In the genomic region with DNA sequence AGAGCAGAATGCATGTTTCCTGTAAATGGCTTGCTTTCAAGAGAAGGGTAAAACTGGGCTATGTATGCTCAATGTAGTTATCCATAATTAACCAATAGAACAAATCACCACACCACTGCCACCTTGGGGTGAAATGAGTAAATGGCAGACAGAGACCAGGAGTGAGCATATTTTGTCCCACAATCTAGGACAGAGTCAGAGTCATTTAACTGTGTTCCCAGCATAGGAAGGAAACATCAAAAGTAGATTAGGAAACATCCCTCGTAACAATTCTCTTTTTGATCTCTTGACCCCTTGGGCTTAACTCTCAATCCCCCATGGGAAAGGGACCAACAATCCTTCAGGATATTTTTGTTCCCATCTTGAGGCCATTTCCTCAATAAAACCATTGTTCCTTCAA, we compare ENCODE assay signal across 8 cellular contexts.
DNase-seq lines count a peak whose midpoint lies in the region; ATAC-seq and TF ChIP-seq lines count a peak whose summit lies in the region.

No MANE protein-coding gene starts in this region.

- no peak for TF ChIP-seq POLR2A in spleen (IDR thresholded peaks at IDR 0.05)

- intact Hi-C loops in Calu3 (cut with micrococcal nuclease; ENCODE audit: unreplicated experiment) (loop anchor here (2.0 kb wide), 2 partner anchors 118 to 212 kb away; no protein-coding TSS in a partner anchor), spleen (cut with DNase I; ENCODE audit: low total_unique reads) (no loop called here)

- WGBS in spleen, 5 donors, result 0 to 12% (median 3%) methylated on average over 1 of the region's 1 CpG

- no peak overlapping the region for H3K27ac ChIP-seq in right atrium auricular region
- no peak overlapping the region for H3K27ac ChIP-seq in spleen

- no peaks in the 10 kb centered on the region for H3K36me3 Mint-ChIP-seq in Calu3 (ENCODE audit: insufficient read depth, unreplicated experiment)
- H3K36me3 Mint-ChIP-seq in activated naive CD8-positive, alpha-beta T cell treated with anti-CD3 and anti-CD28 coated beads for 36 hours, result no peaks in the 10 kb centered on the region

- CTCF ChIA-PET in Calu3 (lab: Charles Lee), result no interaction called here

- H3K9me3 ChIP-seq in right atrium auricular region (no peaks in the 10 kb centered on the region), spleen (peaks cover 0 to 6% (median 0%) of the 10 kb centered on the region in 8 donors)

- peak; percentile 81 for ATAC-seq in GM19035 (IDR thresholded peaks at IDR 0.05; ENCODE audit: unreplicated experiment)
- ATAC-seq in HG03354 (IDR thresholded peaks at IDR 0.05; ENCODE audit: poor library complexity, severe bottlenecking, unreplicated experiment), result peak; percentile 93

- DNase-seq in Calu3 (peak; percentile 42), NCI-H69 (lab: John Stamatoyannopoulos, UW) (peak; percentile 67), right atrium auricular region (ENCODE audit: low spot score) (peak; percentile 60), spleen (no peak), mesenteric fat pad (ENCODE audit: low spot score) (no peak)
- DNase-seq in activated naive CD8-positive, alpha-beta T cell treated with anti-CD3 and anti-CD28 coated beads for 36 hours, result peak; percentile 40

- peak; percentile 19 for TF ChIP-seq CTCF in Calu3 (IDR thresholded peaks at IDR 0.05; ENCODE audit: unreplicated experiment)
- TF ChIP-seq CTCF in right atrium auricular region (IDR thresholded peaks at IDR 0.05), result peak; percentile 54 to 79
- TF ChIP-seq CTCF in spleen (IDR thresholded peaks at IDR 0.05 in 8 of 11, conservative IDR thresholded peaks at IDR 0.05 in 3 of 11), result peak in 10 of 11 experiments; percentile 13 to 71 (median 60)

- no peaks in the 10 kb centered on the region for H3K9me3 Mint-ChIP-seq in Calu3 (ENCODE audit: low read depth, unreplicated experiment)
- no peaks in the 10 kb centered on the region for H3K9me3 Mint-ChIP-seq in activated naive CD8-positive, alpha-beta T cell treated with anti-CD3 and anti-CD28 coated beads for 36 hours

- H3K4me1 Mint-ChIP-seq in Calu3 (ENCODE audit: low read depth, unreplicated experiment), result no peaks in the 10 kb centered on the region
- H3K4me1 Mint-ChIP-seq in activated naive CD8-positive, alpha-beta T cell treated with anti-CD3 and anti-CD28 coated beads for 36 hours, result peaks cover 17% of the 10 kb centered on the region

- H3K27me3 Mint-ChIP-seq in Calu3 (ENCODE audit: unreplicated experiment), result peaks cover 3% of the 10 kb centered on the region
- H3K27me3 Mint-ChIP-seq in activated naive CD8-positive, alpha-beta T cell treated with anti-CD3 and anti-CD28 coated beads for 36 hours, result peaks cover 23% of the 10 kb centered on the region

- H3K4me1 ChIP-seq in right atrium auricular region, result peaks cover 0 to 44% of the 10 kb centered on the region in 2 donors
- H3K4me1 ChIP-seq in spleen, result peaks cover 0 to 6% (median 0%) of the 10 kb centered on the region in 6 donors

- H3K4me3 Mint-ChIP-seq in Calu3 (ENCODE audit: low read depth, unreplicated experiment), result no peak overlapping the region
- no peak overlapping the region for H3K4me3 Mint-ChIP-seq in activated naive CD8-positive, alpha-beta T cell treated with anti-CD3 and anti-CD28 coated beads for 36 hours

- H3K27me3 ChIP-seq in right atrium auricular region, result no peaks in the 10 kb centered on the region
- H3K27me3 ChIP-seq in spleen (replicated peaks in 1 of 7), result no peaks in the 10 kb centered on the region

- no peak overlapping the region for H3K4me3 ChIP-seq in right atrium auricular region
- H3K4me3 ChIP-seq in spleen, result no peak overlapping the region

- BruUV-seq in Calu3 (replicated peaks; lab: Mats Ljungman, UMichigan), result no TSS peak

- H3K36me3 ChIP-seq in right atrium auricular region, result no peaks in the 10 kb centered on the region
- no peaks in the 10 kb centered on the region for H3K36me3 ChIP-seq in spleen

- no peak overlapping the region for H3K27ac Mint-ChIP-seq in Calu3 (ENCODE audit: unreplicated experiment)
- H3K27ac Mint-ChIP-seq in activated naive CD8-positive, alpha-beta T cell treated with anti-CD3 and anti-CD28 coated beads for 36 hours, result no peak overlapping the region

Comparison
In these comparisons a context has a peak if more than half of its experiments do, and no peak if none do; other contexts are left out.
1. DNase-seq: peak in Calu3 (single experiment), NCI-H69 (single experiment), activated naive CD8-positive, alpha-beta T cell treated with anti-CD3 and anti-CD28 coated beads for 36 hours (single experiment) and right atrium auricular region (single experiment); none in spleen (single experiment) and mesenteric fat pad (single experiment).
2. Peak in every context shown above with its lines, with median percentiles within 50 percentile points of each other: CTCF ChIP-seq.